Comparison of ENCODE assay signal across 13 cellular contexts in genomic region chr22:42562282-42562681, GRCh38. TPM values are rescaled to one million over a fixed set of nuclear protein-coding genes. Genes with fewer than 3 reads are reported as not detected.
DNase-seq lines count a peak whose midpoint lies in the region; ATAC-seq and TF ChIP-seq lines count a peak whose summit lies in the region.
"Had no signal": no experiment of that assay in that cellular context is flagged by ENCODE, and none has a peak within 500 bp of the region (broad histone marks: within the 10 kb centered on the region; RNA-seq: fewer than 3 reads in every experiment).

No MANE protein-coding gene starts in this region.

- no peaks in the 10 kb centered on the region for H3K79me2 ChIP-seq in SU-DHL-6 (ENCODE audit: insufficient read depth, low read length)

- H3K27me3 ChIP-seq in SU-DHL-6 (ENCODE audit: low read length), result no peaks in the 10 kb centered on the region
- H3K27me3 ChIP-seq: left lung had no signal

- DNase-seq in stimulated activated naive CD8-positive, alpha-beta T cell treated with anti-CD3 and anti-CD28 coated beads, Interleukin-15, Interleukin-2, amounts not matched to agents 100 U/mL and 50 U/mL, for 24 hours, result no peak
- DNase-seq in stimulated activated naive CD8-positive, alpha-beta T cell treated with anti-CD3 and anti-CD28 coated beads, Interleukin-15, amount 100 ng/mL, for 72 hours, result no peak
- DNase-seq in left colon (no peak), T-helper 1 cell (no peak), DMS153 (lab: John Stamatoyannopoulos, UW) (no peak), midbrain (lab: John Stamatoyannopoulos, UW) (no peak)
- DNase-seq: activated effector memory CD4-positive, alpha-beta T cell treated with anti-CD3 and anti-CD28 coated beads, Interleukin-2, amount 50 U/mL, for 16 hours; left lung; stimulated activated CD4-positive, alpha-beta T cell treated with anti-CD3 and anti-CD28 coated beads, Interleukin-2, amount 100 ng/mL, for 48 hours had no signal

- intact Hi-C loops in left colon (cut with DNase I, micrococcal nuclease), result no loop called here

- TF ChIP-seq CTCF in SU-DHL-6 (IDR thresholded peaks at IDR 0.05; ENCODE audit: insufficient read depth, low read length, poor library complexity, severe bottlenecking), result no peak

- no peaks in the 10 kb centered on the region for H3K9me3 ChIP-seq in SU-DHL-6 (ENCODE audit: insufficient read depth, low read length)
- H3K9me3 ChIP-seq: left lung had no signal

- no peak overlapping the region for H2AFZ ChIP-seq in SU-DHL-6 (ENCODE audit: low read depth, low read length, severe bottlenecking)

- no peak overlapping the region for H3K4me3 ChIP-seq in SU-DHL-6 (ENCODE audit: insufficient read depth, low read length, poor library complexity, severe bottlenecking)
- H3K4me3 ChIP-seq: left lung had no signal

- H3K9ac ChIP-seq in SU-DHL-6 (ENCODE audit: low read length), result no peak overlapping the region
- H3K9ac ChIP-seq: KMS-11 had no signal

- H3K9me2 ChIP-seq in SU-DHL-6 (replicated peaks; ENCODE audit: insufficient read depth, low read length), result no peaks in the 10 kb centered on the region

- H3F3A ChIP-seq in SU-DHL-6 (ENCODE audit: insufficient read depth), result 0 out of 2 replicates have a peak, but pooled peaks cover 6% of the 10 kb centered on the region

- ATAC-seq in stimulated activated naive CD8-positive, alpha-beta T cell treated with anti-CD3 and anti-CD28 coated beads, Interleukin-15, Interleukin-2, amounts not matched to agents 100 U/mL and 50 U/mL, for 24 hours, result peak; percentile 10
- no peak for ATAC-seq in stimulated activated naive CD8-positive, alpha-beta T cell treated with anti-CD3 and anti-CD28 coated beads, Interleukin-15, amount 100 ng/mL, for 72 hours
- ATAC-seq in left colon (peak; percentile 32), GM18870 (IDR thresholded peaks at IDR 0.05; ENCODE audit: unreplicated experiment) (no peak)
- ATAC-seq: left lung had no signal

- H3K4me1 Mint-ChIP-seq in stimulated activated naive CD8-positive, alpha-beta T cell treated with anti-CD3 and anti-CD28 coated beads, Interleukin-15, amount 100 ng/mL, for 72 hours, result peaks cover 13% of the 10 kb centered on the region

- H3K4me3 Mint-ChIP-seq in stimulated activated naive CD8-positive, alpha-beta T cell treated with anti-CD3 and anti-CD28 coated beads, Interleukin-15, amount 100 ng/mL, for 72 hours, result no peak overlapping the region

- peak overlapping the region; percentile 15 for H3K4me2 ChIP-seq in SU-DHL-6 (ENCODE audit: low read depth, low read length, poor library complexity, severe bottlenecking)
- H3K4me2 ChIP-seq: KMS-11 had no signal

- H3K27ac Mint-ChIP-seq in stimulated activated naive CD8-positive, alpha-beta T cell treated with anti-CD3 and anti-CD28 coated beads, Interleukin-15, amount 100 ng/mL, for 72 hours, result no peak overlapping the region

- no peaks in the 10 kb centered on the region for H3K36me3 ChIP-seq in SU-DHL-6 (ENCODE audit: low read length)
- H3K36me3 ChIP-seq: left lung had no signal

- no peaks in the 10 kb centered on the region for H3K9me3 Mint-ChIP-seq in stimulated activated naive CD8-positive, alpha-beta T cell treated with anti-CD3 and anti-CD28 coated beads, Interleukin-15, amount 100 ng/mL, for 72 hours

- H4K20me1 ChIP-seq in SU-DHL-6 (ENCODE audit: low read depth, low read length), result no peaks in the 10 kb centered on the region

- H3K27ac ChIP-seq in SU-DHL-6 (ENCODE audit: low read depth, low read length), result no peak overlapping the region
- H3K27ac ChIP-seq: KMS-11, left lung had no signal

- no peaks in the 10 kb centered on the region for H3K27me3 Mint-ChIP-seq in stimulated activated naive CD8-positive, alpha-beta T cell treated with anti-CD3 and anti-CD28 coated beads, Interleukin-15, amount 100 ng/mL, for 72 hours

RNA-seq across cellular contexts. Expression of gene SERHL2, which starts 8.5 kb away (rescaled TPM):
- total RNA-seq in left colon, result under 1 TPM; 0.73 to 0.92 TPM
- total RNA-seq: H1 had no signal

RNA-seq across cellular contexts. Expression of gene RRP7A, which starts 42.7 kb away (rescaled TPM):
- total RNA-seq in left colon, result 10 to 100 TPM; 33.8 to 42.4 TPM

RNA-seq across cellular contexts. Expression of gene POLDIP3, which starts 52.4 kb away (rescaled TPM):
- total RNA-seq in left colon, result 10 to 100 TPM; 48.9 to 61.3 TPM

Comparison
In these comparisons a context has a peak if more than half of its experiments do, and no peak if none do; other contexts are left out.
1. ATAC-seq: peak in stimulated activated naive CD8-positive, alpha-beta T cell treated with anti-CD3 and anti-CD28 coated beads, Interleukin-15, Interleukin-2, amounts not matched to agents 100 U/mL and 50 U/mL, for 24 hours (single experiment) and left colon (single experiment); none in stimulated activated naive CD8-positive, alpha-beta T cell treated with anti-CD3 and anti-CD28 coated beads, Interleukin-15, amount 100 ng/mL, for 72 hours (single experiment) and GM18870 (single experiment).